ENCODE assay signal across 4 cellular contexts in the genomic region with DNA sequence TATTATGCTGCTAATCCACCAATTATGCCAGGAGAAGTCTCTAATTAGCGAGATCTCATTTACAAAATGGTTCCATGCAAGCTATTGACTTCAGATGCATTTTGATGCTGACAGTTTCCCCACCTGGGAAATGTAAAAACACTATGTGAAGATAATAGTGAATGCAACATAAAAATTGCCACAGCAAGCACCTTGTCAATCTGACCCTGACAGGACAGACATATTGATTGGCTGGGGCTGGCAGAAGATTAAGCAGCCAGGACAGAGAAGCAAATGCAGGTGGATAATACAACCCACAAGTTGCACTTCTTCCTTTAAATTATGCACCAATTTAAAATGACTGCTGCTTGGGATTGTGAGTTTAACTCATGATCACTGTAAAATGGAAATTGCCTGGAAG.
"Had no signal": no experiment of that assay in that cellular context is flagged by ENCODE, and none has a peak within 500 bp of the region (broad histone marks: within the 10 kb centered on the region; RNA-seq: fewer than 3 reads in every experiment).

No MANE protein-coding gene starts in this region.

- DNase-seq: H9, HCEC 1CT, IMR-90 had no signal

- H3K4me2 ChIP-seq: GM23338 had no signal

- H2AFZ ChIP-seq: GM23338 had no signal

- H3K4me3 ChIP-seq: GM23338 had no signal
